In the genomic region with DNA sequence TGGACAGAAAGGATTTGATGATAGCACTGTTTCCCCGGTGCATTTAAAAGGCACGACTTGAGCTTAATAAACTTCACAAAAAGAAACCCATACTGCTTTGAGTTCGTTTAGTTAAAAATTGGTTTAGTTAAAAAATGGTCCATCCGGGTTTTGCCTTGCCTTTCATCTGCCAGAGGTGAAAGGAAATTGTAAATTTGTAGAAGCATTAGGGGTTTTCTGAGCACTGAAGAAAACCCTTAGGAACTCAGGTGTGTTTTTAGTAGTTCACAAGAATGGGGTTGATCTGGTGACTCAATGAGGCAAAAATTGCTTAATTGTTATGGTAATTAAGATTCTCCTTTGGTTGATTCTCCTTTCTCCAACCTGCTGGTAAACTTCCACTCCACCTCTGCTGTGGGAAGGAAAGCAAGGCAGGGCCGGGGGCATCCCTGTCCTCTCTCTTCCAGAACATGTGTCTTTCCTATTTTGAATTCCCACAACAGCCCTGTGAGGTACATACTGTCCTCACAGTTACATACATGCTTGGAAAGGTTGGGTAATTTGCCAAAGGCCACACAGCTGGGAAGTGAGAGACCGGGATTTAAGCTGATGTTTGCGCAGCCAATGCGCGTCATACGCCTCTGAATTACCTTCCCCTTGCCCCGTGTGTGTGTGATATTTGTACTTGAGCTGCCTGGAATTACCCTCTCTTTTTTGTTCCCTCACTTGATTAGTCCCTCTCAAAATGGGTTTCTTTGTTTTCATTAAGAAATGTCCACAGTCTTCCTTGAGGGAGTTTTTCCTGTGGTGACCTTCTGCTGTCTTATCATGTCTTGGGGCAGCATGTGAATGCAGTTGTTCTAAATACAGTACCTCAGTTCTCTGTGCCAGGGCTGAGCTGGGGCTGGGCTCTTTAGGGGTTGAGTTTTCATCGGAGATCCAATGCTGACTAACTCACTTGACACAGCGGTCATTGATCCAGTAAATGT, we compare ENCODE assay signal across 12 cellular contexts.
DNase-seq lines count a peak whose midpoint lies in the region; ATAC-seq and TF ChIP-seq lines count a peak whose summit lies in the region.
"Had no signal": no experiment of that assay in that cellular context is flagged by ENCODE, and none has a peak within 500 bp of the region (broad histone marks: within the 10 kb centered on the region; RNA-seq: fewer than 3 reads in every experiment).

No MANE protein-coding gene starts in this region.

- H3K4me2 ChIP-seq in Loucy (ENCODE audit: low read depth, low read length, poor library complexity, severe bottlenecking) (peak overlapping the region; percentile 50), OCI-LY7 (ENCODE audit: low read length) (no peak overlapping the region)
- H3K4me2 ChIP-seq: KMS-11 had no signal

- peak overlapping the region in 9 of 10 donors; percentile 14 to 65 (median 43) for H3K4me3 Mint-ChIP-seq in naive thymus-derived CD8-positive, alpha-beta T cell

- H3K36me3 Mint-ChIP-seq in naive thymus-derived CD8-positive, alpha-beta T cell: no peaks in the 10 kb centered on the region

- H3K27me3 Mint-ChIP-seq in naive thymus-derived CD8-positive, alpha-beta T cell: no peaks in the 10 kb centered on the region

- CTCF ChIA-PET in OCI-LY7 (lab: Charles Lee; ENCODE audit: unreplicated experiment): no interaction called here

- H3K4me1 ChIP-seq in Loucy (ENCODE audit: insufficient read depth, low read length, poor library complexity, severe bottlenecking) (peaks cover 26% of the 10 kb centered on the region), OCI-LY7 (ENCODE audit: insufficient read depth, low read length, poor library complexity, severe bottlenecking) (no peaks in the 10 kb centered on the region)

- no peaks in the 10 kb centered on the region for H3K27me3 ChIP-seq in Loucy (ENCODE audit: insufficient read depth, low read length, poor library complexity, severe bottlenecking)
- H3K27me3 ChIP-seq: SJSA1 had no signal

- H3K27ac ChIP-seq in OCI-LY7 (ENCODE audit: low read depth, low read length, poor library complexity, severe bottlenecking): no peak overlapping the region
- H3K27ac ChIP-seq: KMS-11, SJSA1 had no signal

- no peaks in the 10 kb centered on the region for H3K9me3 Mint-ChIP-seq in naive thymus-derived CD8-positive, alpha-beta T cell

- DNase-seq in COLO829 (ENCODE audit: low spot score): peak; percentile 28
- DNase-seq in foreskin melanocyte: peak; percentile 63
- peak in 2 of 10 donors; percentile 15 to 24 for DNase-seq in naive thymus-derived CD8-positive, alpha-beta T cell
- DNase-seq in ecto neural progenitor cell (ENCODE audit: low spot score): no peak
- no peak for DNase-seq in retina
- no peak for DNase-seq in activated CD4-positive, alpha-beta T cell treated with anti-CD3 and anti-CD28 coated beads for 4 hours
- no peak for DNase-seq in OCI-LY7 (ENCODE audit: low spot score)
- DNase-seq: NCI-H187, NCI-H82 had no signal

- POLR2A ChIA-PET in naive thymus-derived CD8-positive, alpha-beta T cell (lab: Charles Lee): interaction anchor here (2.2 kb wide), 1 partner anchor 94 kb away, joined by 16 read pairs; a partner anchor contains a TSS
- POLR2A ChIA-PET in OCI-LY7 (lab: Charles Lee): interaction anchor here (1.0 kb wide), 1 partner anchor 27 kb away, joined by 3 read pairs; no protein-coding TSS in a partner anchor

- H3K36me3 ChIP-seq in Loucy (ENCODE audit: insufficient read depth, low read length) (no peaks in the 10 kb centered on the region), OCI-LY7 (ENCODE audit: insufficient read depth, low read length) (no peaks in the 10 kb centered on the region)
- H3K36me3 ChIP-seq: SJSA1 had no signal

- H3K9me3 ChIP-seq in Loucy (ENCODE audit: insufficient read depth, low read depth, low read length) (no peaks in the 10 kb centered on the region), OCI-LY7 (ENCODE audit: low read length) (no peaks in the 10 kb centered on the region)
- H3K9me3 ChIP-seq: SJSA1 had no signal

- ATAC-seq in naive thymus-derived CD8-positive, alpha-beta T cell: peak; percentile 29 to 66

- H3K4me3 ChIP-seq in Loucy (ENCODE audit: low read length, poor library complexity, severe bottlenecking): peak overlapping the region; percentile 28
- no peak overlapping the region for H3K4me3 ChIP-seq in OCI-LY7 (ENCODE audit: low read depth, low read length, poor library complexity, severe bottlenecking)
- H3K4me3 ChIP-seq: SJSA1 had no signal

- H3K27ac Mint-ChIP-seq in naive thymus-derived CD8-positive, alpha-beta T cell: peak overlapping the region; percentile 80 to 93 (median 88)

- H3K79me2 ChIP-seq in Loucy (ENCODE audit: insufficient read depth, low read length): peaks cover 6% of the 10 kb centered on the region; the same call in 1 of the 2 replicates
- H3K79me2 ChIP-seq in OCI-LY7 (ENCODE audit: insufficient read depth, low read depth, low read length): no peaks in the 10 kb centered on the region

- H3F3A ChIP-seq in Loucy (ENCODE audit: low read depth): no peaks in the 10 kb centered on the region; the same call in 1 of the 2 replicates

- H2AFZ ChIP-seq in Loucy (ENCODE audit: low read length) (no peak overlapping the region), OCI-LY7 (ENCODE audit: low read length) (no peak overlapping the region)

- peaks cover 33 to 63% (median 59%) of the 10 kb centered on the region in 4 donors for H3K4me1 Mint-ChIP-seq in naive thymus-derived CD8-positive, alpha-beta T cell

- intact Hi-C loops in OCI-LY7 (cut with micrococcal nuclease; ENCODE audit: unreplicated experiment): no loop called here

- no TSS peak for BruUV-seq in OCI-LY7 (replicated peaks; lab: Mats Ljungman, UMichigan)

- TF ChIP-seq CTCF in Loucy (conservative IDR thresholded peaks at IDR 0.05; ENCODE audit: low read length) (no peak), OCI-LY7 (conservative IDR thresholded peaks at IDR 0.05; ENCODE audit: low read length) (no peak)

- H4K20me1 ChIP-seq in Loucy (ENCODE audit: insufficient read depth, low read length, poor library complexity, severe bottlenecking): no peaks in the 10 kb centered on the region
- peaks cover 4% of the 10 kb centered on the region; the same call in 1 of the 2 replicates for H4K20me1 ChIP-seq in OCI-LY7 (ENCODE audit: insufficient read depth, low read length)

- H3K9me2 ChIP-seq in Loucy (replicated peaks; ENCODE audit: low read depth, low read length) (no peaks in the 10 kb centered on the region), OCI-LY7 (ENCODE audit: insufficient read depth, low read length) (no peaks in the 10 kb centered on the region)

- H3K9ac ChIP-seq in Loucy (ENCODE audit: low read depth, low read length, poor library complexity, severe bottlenecking): peak overlapping the region; percentile 12
- H3K9ac ChIP-seq: KMS-11 had no signal

Comparison
In these comparisons a context has a peak if more than half of its experiments do, and no peak if none do; other contexts are left out.
1. DNase-seq: peak in COLO829 (single experiment) and foreskin melanocyte (single experiment); none in ecto neural progenitor cell (single experiment), retina (single experiment), activated CD4-positive, alpha-beta T cell treated with anti-CD3 and anti-CD28 coated beads for 4 hours (0 of 2) and OCI-LY7 (single experiment).